8 cellular contexts compared by ENCODE assay signal in the genomic region with DNA sequence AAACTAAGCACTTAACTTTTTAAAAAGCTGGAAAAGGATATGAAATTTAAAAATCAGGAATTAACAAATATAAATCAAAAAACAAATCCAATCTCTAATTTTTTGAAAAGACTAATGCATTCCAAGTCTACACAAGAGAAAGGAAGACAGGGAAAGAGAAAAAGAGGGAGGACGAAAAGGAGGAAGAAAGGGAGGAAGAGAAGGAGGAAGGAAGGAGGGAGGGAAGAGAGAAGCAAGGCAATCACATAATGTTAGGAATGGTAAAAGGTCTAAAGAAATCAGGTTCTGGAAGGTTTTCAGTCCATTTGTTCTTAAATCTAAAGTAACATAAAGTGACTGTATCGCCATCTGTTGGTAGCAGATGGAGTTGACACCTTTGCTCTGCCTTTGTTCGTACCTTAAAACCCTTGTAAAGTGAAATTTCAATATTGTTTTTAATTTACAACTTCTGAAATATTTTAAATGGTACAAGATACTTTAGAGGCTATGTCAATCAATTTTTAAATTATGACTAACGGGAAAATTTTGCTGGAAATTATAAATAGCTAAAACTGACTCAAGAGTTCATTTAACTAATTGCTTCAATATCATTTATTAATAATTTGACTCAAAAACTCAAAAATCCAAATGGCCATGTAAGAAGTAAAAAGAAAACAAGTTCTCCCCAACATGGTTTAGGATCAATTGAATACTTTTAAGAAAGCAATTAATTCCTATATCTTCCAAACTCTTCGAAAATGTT. TPM values are rescaled to one million over a fixed set of nuclear protein-coding genes. Genes with fewer than 3 reads are reported as not detected.
DNase-seq lines count a peak whose midpoint lies in the region; ATAC-seq and FAIRE-seq lines count a peak whose summit lies in the region.

No MANE protein-coding gene starts in this region.

- peak; percentile 72 for DNase-seq in activated naive CD4-positive, alpha-beta T cell treated with anti-CD3 and anti-CD28 coated beads for 36 hours
- DNase-seq in activated naive CD4-positive, alpha-beta T cell treated with anti-CD3 and anti-CD28 coated beads, Interleukin-2, amount 50 U/mL, for 72 hours (ENCODE audit: low spot score in 2 of 2): no peak
- DNase-seq in LHCN-M2 (ENCODE audit: low read depth) (peak; percentile 24), fibroblast of gingiva (ENCODE audit: low read depth) (peak; percentile 52), retina (peak; percentile 28)

- CTCF ChIA-PET in activated naive CD4-positive, alpha-beta T cell treated with anti-CD3 and anti-CD28 coated beads for 36 hours (lab: Charles Lee): interaction anchor here (0.7 to 5.9 kb wide), 9 partner anchors 11 to 307 kb away, joined by 3 to 65 read pairs (median 4); no protein-coding TSS in a partner anchor

- H3K4me3 Mint-ChIP-seq in activated naive CD4-positive, alpha-beta T cell treated with anti-CD3 and anti-CD28 coated beads for 36 hours: no peak overlapping the region

- ATAC-seq in activated naive CD4-positive, alpha-beta T cell treated with anti-CD3 and anti-CD28 coated beads, Interleukin-2, amount 50 U/mL, for 72 hours: no peak
- ATAC-seq in HG03097 (IDR thresholded peaks at IDR 0.05; ENCODE audit: low FRiP score, unreplicated experiment) (no peak), HG03442 (IDR thresholded peaks at IDR 0.05; ENCODE audit: unreplicated experiment) (no peak)

- intact Hi-C loops in activated naive CD4-positive, alpha-beta T cell treated with anti-CD3 and anti-CD28 coated beads for 36 hours (cut with micrococcal nuclease): loop anchor here (1.0 kb wide), 1 partner anchor 297 kb away; no protein-coding TSS in a partner anchor

- H3K36me3 Mint-ChIP-seq in activated naive CD4-positive, alpha-beta T cell treated with anti-CD3 and anti-CD28 coated beads for 36 hours (ENCODE audit: low read depth): no peaks in the 10 kb centered on the region
- H3K36me3 Mint-ChIP-seq in activated naive CD4-positive, alpha-beta T cell treated with anti-CD3 and anti-CD28 coated beads, Interleukin-2, amount 50 U/mL, for 72 hours: no peaks in the 10 kb centered on the region

- no peaks in the 10 kb centered on the region for H3K4me1 Mint-ChIP-seq in activated naive CD4-positive, alpha-beta T cell treated with anti-CD3 and anti-CD28 coated beads for 36 hours (ENCODE audit: low read depth)

- no peak overlapping the region for H3K27ac Mint-ChIP-seq in activated naive CD4-positive, alpha-beta T cell treated with anti-CD3 and anti-CD28 coated beads for 36 hours
- no peak overlapping the region for H3K27ac Mint-ChIP-seq in activated naive CD4-positive, alpha-beta T cell treated with anti-CD3 and anti-CD28 coated beads, Interleukin-2, amount 50 U/mL, for 72 hours

- FAIRE-seq in TTC549 (lab: Jason Lieb, UNC): peak; percentile 86

- no peaks in the 10 kb centered on the region for H3K27me3 Mint-ChIP-seq in activated naive CD4-positive, alpha-beta T cell treated with anti-CD3 and anti-CD28 coated beads for 36 hours (ENCODE audit: low read depth)

- no peaks in the 10 kb centered on the region for H3K9me3 Mint-ChIP-seq in activated naive CD4-positive, alpha-beta T cell treated with anti-CD3 and anti-CD28 coated beads for 36 hours
- H3K9me3 Mint-ChIP-seq in activated naive CD4-positive, alpha-beta T cell treated with anti-CD3 and anti-CD28 coated beads, Interleukin-2, amount 50 U/mL, for 72 hours: no peaks in the 10 kb centered on the region

RNA-seq across cellular contexts. Expression of gene CDYL2, which starts 20.4 kb away (rescaled TPM):
- 10 to 100 TPM; 10.1 to 12.7 TPM for total RNA-seq in activated naive CD4-positive, alpha-beta T cell treated with anti-CD3 and anti-CD28 coated beads for 36 hours
- 10 to 100 TPM; 10.8 to 42.4 TPM for total RNA-seq in activated naive CD4-positive, alpha-beta T cell treated with anti-CD3 and anti-CD28 coated beads, Interleukin-2, amount 50 U/mL, for 72 hours
- total RNA-seq in LHCN-M2 (2014; rRNA removed): 0.26 and 0.34 TPM in 2 replicates
- polyA plus RNA-seq in LHCN-M2 (2012): 0.36 TPM

Comparison
In these comparisons a context has a peak if more than half of its experiments do, and no peak if none do; other contexts are left out.
1. DNase-seq: peak in activated naive CD4-positive, alpha-beta T cell treated with anti-CD3 and anti-CD28 coated beads for 36 hours (single experiment), LHCN-M2 (single experiment), fibroblast of gingiva (single experiment) and retina (single experiment); none in activated naive CD4-positive, alpha-beta T cell treated with anti-CD3 and anti-CD28 coated beads, Interleukin-2, amount 50 U/mL, for 72 hours (0 of 2).